In genomic region chr12:109763201-109763841, GRCh38 we compare ENCODE assay signal across 8 cellular contexts. TPM values are rescaled to one million over a fixed set of nuclear protein-coding genes. Genes with fewer than 3 reads are reported as not detected.
DNase-seq lines count a peak whose midpoint lies in the region; ATAC-seq and TF ChIP-seq lines count a peak whose summit lies in the region.

No MANE protein-coding gene starts in this region.

- H3K27me3 ChIP-seq in left ventricle myocardium inferior (ENCODE audit: low read depth): no peaks in the 10 kb centered on the region

- peaks cover 23% of the 10 kb centered on the region for H3K4me1 ChIP-seq in left ventricle myocardium inferior

- ATAC-seq in stimulated activated effector memory CD8-positive, alpha-beta T cell treated with anti-CD3 and anti-CD28 coated beads, Interleukin-12 subunit alpha, Interleukin-12 subunit beta, amount 100 ng/mL, for 72 hours: peak; percentile 80
- ATAC-seq in Right ventricle myocardium superior (ENCODE audit: poor library complexity): no peak

- no peaks in the 10 kb centered on the region for H3K36me3 ChIP-seq in left ventricle myocardium inferior

- peaks cover 8% of the 10 kb centered on the region for H3K9me3 ChIP-seq in left ventricle myocardium inferior (replicated peaks)

- H3K4me3 Mint-ChIP-seq in stimulated activated effector memory CD8-positive, alpha-beta T cell treated with anti-CD3 and anti-CD28 coated beads, Interleukin-12 subunit alpha, Interleukin-12 subunit beta, amount 100 ng/mL, for 72 hours: no peak overlapping the region

- peaks cover 7% of the 10 kb centered on the region for H3K4me1 Mint-ChIP-seq in stimulated activated effector memory CD8-positive, alpha-beta T cell treated with anti-CD3 and anti-CD28 coated beads, Interleukin-12 subunit alpha, Interleukin-12 subunit beta, amount 100 ng/mL, for 72 hours

- H3K27ac Mint-ChIP-seq in stimulated activated effector memory CD8-positive, alpha-beta T cell treated with anti-CD3 and anti-CD28 coated beads, Interleukin-12 subunit alpha, Interleukin-12 subunit beta, amount 100 ng/mL, for 72 hours: no peak overlapping the region

- intact Hi-C loops in left ventricle myocardium inferior (cut with micrococcal nuclease): no loop called here
- intact Hi-C loops in Right ventricle myocardium superior (cut with DNase I): no loop called here

- H3K27ac ChIP-seq in epithelial cell of prostate (peak overlapping the region; percentile 78), left ventricle myocardium inferior (replicated peaks) (no peak overlapping the region)

- TF ChIP-seq CTCF in left ventricle myocardium inferior (IDR thresholded peaks at IDR 0.05; ENCODE audit: borderline replicate concordance): no peak

- H3K9me3 Mint-ChIP-seq in stimulated activated effector memory CD8-positive, alpha-beta T cell treated with anti-CD3 and anti-CD28 coated beads, Interleukin-12 subunit alpha, Interleukin-12 subunit beta, amount 100 ng/mL, for 72 hours: no peaks in the 10 kb centered on the region

- no peak overlapping the region for H3K4me3 ChIP-seq in left ventricle myocardium inferior

- no peaks in the 10 kb centered on the region for H3K36me3 Mint-ChIP-seq in stimulated activated effector memory CD8-positive, alpha-beta T cell treated with anti-CD3 and anti-CD28 coated beads, Interleukin-12 subunit alpha, Interleukin-12 subunit beta, amount 100 ng/mL, for 72 hours

- peak; percentile 41 for DNase-seq in SKM-1 treated with dmso at 0.1 percent for 144 hours (lab: John Stamatoyannopoulos, UW; ENCODE audit: unreplicated experiment)
- no peak for DNase-seq in SKM-1 (lab: John Stamatoyannopoulos, UW; ENCODE audit: unreplicated experiment)
- peak; percentile 23 for DNase-seq in RPMI8226
- DNase-seq in epithelial cell of prostate (ENCODE audit: low read depth, low spot score): peak; percentile 81
- peak in 1 of 2 donors; percentile 54 for DNase-seq in stimulated activated effector memory CD8-positive, alpha-beta T cell treated with anti-CD3 and anti-CD28 coated beads, Interleukin-12 subunit alpha, Interleukin-12 subunit beta, amount 100 ng/mL, for 72 hours (ENCODE audit: low spot score in 2 of 2)
- no peak for DNase-seq in NCI-H187 treated with DMSO at 0.1 percent for 48 hours (lab: John Stamatoyannopoulos, UW)
- no peak for DNase-seq in left ventricle myocardium inferior
- no peak for DNase-seq in Right ventricle myocardium superior

RNA-seq across cellular contexts. Expression of gene FAM222A, which starts 49.7 kb away (rescaled TPM):
- total RNA-seq in left ventricle myocardium inferior: 20.0 TPM
- 25.0 TPM for total RNA-seq in Right ventricle myocardium superior

Comparison
In these comparisons a context has a peak if more than half of its experiments do, and no peak if none do; other contexts are left out.
1. DNase-seq: peak in SKM-1 treated with dmso at 0.1 percent for 144 hours (single experiment), RPMI8226 (single experiment) and epithelial cell of prostate (single experiment); none in SKM-1 (single experiment), NCI-H187 treated with DMSO at 0.1 percent for 48 hours (single experiment), left ventricle myocardium inferior (single experiment) and Right ventricle myocardium superior (single experiment).